Comparison of ENCODE assay signal across 14 cellular contexts in genomic region chr2:113111121-113111520, GRCh38. TPM values are rescaled to one million over a fixed set of nuclear protein-coding genes. Genes with fewer than 3 reads are reported as not detected.
DNase-seq lines count a peak whose midpoint lies in the region; FAIRE-seq and TF ChIP-seq lines count a peak whose summit lies in the region.
"Had no signal": no experiment of that assay in that cellular context is flagged by ENCODE, and none has a peak within 500 bp of the region (broad histone marks: within the 10 kb centered on the region; RNA-seq: fewer than 3 reads in every experiment).

No MANE protein-coding gene starts in this region.

- WGBS in esophagus, 2 donors, result 52 to 60% methylated on average over 3 of the region's 3 CpGs

- H3K36me3 ChIP-seq in esophagus (ENCODE audit: control insufficient read depth in 2 of 2, insufficient read depth in 2 of 2, low read length in 1 of 2), result no peaks in the 10 kb centered on the region
- H3K36me3 ChIP-seq: BLaER1 had no signal

- peaks cover 2 to 25% of the 10 kb centered on the region in 2 donors for H3K4me1 ChIP-seq in esophagus (ENCODE audit: control insufficient read depth in 2 of 2, insufficient read depth in 2 of 2, low read length in 1 of 2)
- H3K4me1 ChIP-seq: Caco-2 had no signal

- no peak for TF ChIP-seq CTCF in retinal pigment epithelial cell (conservative IDR thresholded peaks at IDR 0.05; ENCODE audit: low read depth, low read length)
- no peak for TF ChIP-seq CTCF in D721Med (IDR thresholded peaks at IDR 0.05; ENCODE audit: insufficient read depth, missing control alignments)

- H3K4me3 ChIP-seq in esophagus (ENCODE audit: low read depth in 1 of 2, low read length in 2 of 2) (no peak overlapping the region), retinal pigment epithelial cell (ENCODE audit: low read length) (no peak overlapping the region)
- H3K4me3 ChIP-seq: BLaER1, GM23248 had no signal

- H3K27me3 ChIP-seq in esophagus (ENCODE audit: control insufficient read depth in 1 of 2, insufficient read depth in 2 of 2, low read length in 2 of 2), result no peaks in the 10 kb centered on the region
- H3K27me3 ChIP-seq: BLaER1 had no signal

- peak overlapping the region; percentile 94 for H3K27ac ChIP-seq in esophagus (ENCODE audit: low read depth in 2 of 2, low read length in 1 of 2)
- H3K27ac ChIP-seq: 22Rv1, BLaER1, GM23248 had no signal

- DNase-seq in NCI-H2029 treated with DMSO at 0.1 percent for 48 hours (lab: John Stamatoyannopoulos, UW) (peak; percentile 36), NCI-H2029 (lab: John Stamatoyannopoulos, UW) (no peak), retinal pigment epithelial cell (ENCODE audit: low read depth) (peak; percentile 13), D721Med (ENCODE audit: insufficient read length, low spot score) (no peak), hepatic stellate cell (ENCODE audit: low spot score) (no peak), epidermal melanocyte (ENCODE audit: insufficient read length, low spot score) (no peak)
- DNase-seq: Caco-2; CD8-positive, alpha-beta memory T cell; GM23248 had no signal

- FAIRE-seq in D721Med (lab: Jason Lieb, UNC), result no peak
- FAIRE-seq: H54, HTR-8/SVneo had no signal

- H3K9me3 ChIP-seq in esophagus (ENCODE audit: control insufficient read depth in 2 of 2, insufficient read depth in 1 of 2, low read depth in 1 of 2, low read length in 1 of 2), result no peaks in the 10 kb centered on the region
- H3K9me3 ChIP-seq: BLaER1, Caco-2 had no signal

RNA-seq across cellular contexts. Expression of gene IL1RN, which starts 16.3 kb away (rescaled TPM):
- polyA plus RNA-seq in esophagus, result 1,000 to 10,000 TPM; 1,363 to 2,112 TPM
- polyA plus RNA-seq: CD8-positive, alpha-beta memory T cell; GM23248 had no signal

RNA-seq across cellular contexts. Expression of gene IL1F10, which starts 43.4 kb away (rescaled TPM):
- polyA plus RNA-seq in esophagus, result under 1 TPM; 0.18 to 0.51 TPM
- polyA plus RNA-seq: CD8-positive, alpha-beta memory T cell; GM23248 had no signal

RNA-seq across cellular contexts. Expression of gene IL36RN, which starts 52.1 kb away (rescaled TPM):
- polyA plus RNA-seq in esophagus, result 10 to 100 TPM; 25.9 to 38.4 TPM
- polyA plus RNA-seq: CD8-positive, alpha-beta memory T cell; GM23248 had no signal

RNA-seq across cellular contexts. Expression of gene IL36B, which starts 58.5 kb away (rescaled TPM):
- 1 to 10 TPM; 1.5 to 8.8 TPM for polyA plus RNA-seq in esophagus
- polyA plus RNA-seq: CD8-positive, alpha-beta memory T cell; GM23248 had no signal

Comparison
In these comparisons a context has a peak if more than half of its experiments do, and no peak if none do; other contexts are left out.
1. DNase-seq: peak in NCI-H2029 treated with DMSO at 0.1 percent for 48 hours (single experiment) and retinal pigment epithelial cell (single experiment); none in NCI-H2029 (single experiment), D721Med (single experiment), hepatic stellate cell (single experiment) and epidermal melanocyte (single experiment).